Comparison of ENCODE assay signal across 9 cellular contexts in the genomic region with DNA sequence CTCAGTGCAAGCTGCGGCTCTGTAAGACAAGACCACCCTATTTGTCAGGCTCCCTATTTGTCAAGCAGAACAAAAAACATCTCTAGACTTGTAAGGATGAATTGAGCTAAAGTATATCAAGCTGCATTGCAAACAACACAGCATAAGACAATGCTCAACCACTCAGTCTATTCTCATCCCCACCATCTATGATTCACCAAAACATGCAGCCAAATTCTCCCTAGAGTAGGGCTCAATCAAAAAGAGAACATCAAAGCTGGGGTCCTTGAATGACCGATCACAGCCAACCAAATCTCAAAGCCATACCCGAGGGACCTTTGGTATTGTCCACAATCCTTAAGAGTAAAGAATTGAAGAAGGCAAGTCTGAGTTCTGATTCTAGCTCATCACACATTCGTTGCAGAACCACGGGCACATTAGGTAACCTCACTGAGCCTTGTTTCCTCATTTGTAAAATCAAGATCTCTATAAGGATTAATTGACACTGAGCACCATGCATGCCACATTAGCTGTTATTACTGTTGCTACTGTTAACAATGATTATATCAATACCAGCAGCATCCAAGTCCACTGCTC. TPM values are rescaled to one million over a fixed set of nuclear protein-coding genes. Genes with fewer than 3 reads are reported as not detected.
A peak's percentile ranks its signal among the peaks of the same experiment; 100 is the strongest.
DNase-seq lines count a peak whose midpoint lies in the region; ATAC-seq and TF ChIP-seq lines count a peak whose summit lies in the region.
"Had no signal": no experiment of that assay in that cellular context is flagged by ENCODE, and none has a peak within 500 bp of the region (broad histone marks: within the 10 kb centered on the region; RNA-seq: fewer than 3 reads in every experiment).

No MANE protein-coding gene starts in this region.

- no peaks in the 10 kb centered on the region for H3K27me3 ChIP-seq in effector memory CD4-positive, alpha-beta T cell (replicated peaks; ENCODE audit: control insufficient read depth, insufficient read depth, low read length, poor library complexity, severe bottlenecking)
- H3K27me3 ChIP-seq in psoas muscle (ENCODE audit: insufficient read depth in 3 of 3, low read length in 2 of 3): no peaks in the 10 kb centered on the region
- H3K27me3 ChIP-seq: body of pancreas had no signal

- peaks cover 25% of the 10 kb centered on the region for H3K4me1 ChIP-seq in effector memory CD4-positive, alpha-beta T cell (ENCODE audit: control insufficient read depth, insufficient read depth, low read length, poor library complexity, severe bottlenecking)
- H3K4me1 ChIP-seq in psoas muscle: peaks cover 33% of the 10 kb centered on the region

- peak overlapping the region; percentile 52 for H3K27ac ChIP-seq in 22Rv1
- H3K27ac ChIP-seq in effector memory CD4-positive, alpha-beta T cell (ENCODE audit: insufficient read depth, low read length, poor library complexity, severe bottlenecking): peak overlapping the region; percentile 51
- no peak overlapping the region for H3K27ac ChIP-seq in psoas muscle

- no peak overlapping the region for H3K4me3 ChIP-seq in effector memory CD4-positive, alpha-beta T cell (ENCODE audit: insufficient read depth, low read depth, low read length, poor library complexity, severe bottlenecking)
- H3K4me3 ChIP-seq in psoas muscle: no peak overlapping the region
- H3K4me3 ChIP-seq: body of pancreas had no signal

- intact Hi-C loops in psoas muscle (cut with DNase I): no loop called here

- WGBS in psoas muscle, 3 donors: 88 to 93% (median 92%) methylated on average over 5 of the region's 5 CpGs

- TF ChIP-seq CTCF in 22Rv1 (IDR thresholded peaks at IDR 0.05) (no peak), psoas muscle (IDR thresholded peaks at IDR 0.05) (no peak)

- no peak for DNase-seq in effector memory CD4-positive, alpha-beta T cell
- no peak for DNase-seq in stimulated activated CD4-positive, alpha-beta T cell treated with anti-CD3 and anti-CD28 coated beads, Interleukin-4, amount 100 ng/mL, for 1 hour
- DNase-seq in NAMALWA (ENCODE audit: low spot score): no peak
- no peak for DNase-seq in NCI-H446 treated with DMSO at 0.1 percent for 48 hours (lab: John Stamatoyannopoulos, UW)
- no peak for DNase-seq in psoas muscle

- no peaks in the 10 kb centered on the region for H3K9me3 ChIP-seq in effector memory CD4-positive, alpha-beta T cell (ENCODE audit: control insufficient read depth, low read length)
- H3K9me3 ChIP-seq in psoas muscle: no peaks in the 10 kb centered on the region
- H3K9me3 ChIP-seq: body of pancreas had no signal

- ATAC-seq in GM19351 (IDR thresholded peaks at IDR 0.05; ENCODE audit: unreplicated experiment) (peak; percentile 26), HG03432 (IDR thresholded peaks at IDR 0.05; ENCODE audit: unreplicated experiment) (peak; percentile 28), psoas muscle (no peak)
- ATAC-seq: body of pancreas had no signal

- no peaks in the 10 kb centered on the region for H3K36me3 ChIP-seq in effector memory CD4-positive, alpha-beta T cell (ENCODE audit: control insufficient read depth, insufficient read depth, low read length)
- peaks cover 0 to 6% of the 10 kb centered on the region in 2 donors for H3K36me3 ChIP-seq in psoas muscle (ENCODE audit: insufficient read depth in 1 of 2, low read depth in 1 of 2)

RNA-seq across cellular contexts. Expression of gene RFTN1, which starts 31.2 kb away (rescaled TPM):
- total RNA-seq in psoas muscle: 10 to 100 TPM; 11.5 to 21.8 (median 16.8) TPM
- 10 to 100 TPM in 2 of 3 donors, 1 to 10 TPM in 1; 9.1 to 33.1 (median 14.9) TPM for polyA plus RNA-seq in psoas muscle

Comparison
In these comparisons a context has a peak if more than half of its experiments do, and no peak if none do; other contexts are left out.
1. ATAC-seq: peak in GM19351 (single experiment) and HG03432 (single experiment); none in psoas muscle (0 of 4).